ENCODE assay signal across 26 cellular contexts in genomic region chr3:123809597-123809996, GRCh38.
DNase-seq lines count a peak whose midpoint lies in the region; ATAC-seq and TF ChIP-seq lines count a peak whose summit lies in the region.
"Had no signal": no experiment of that assay in that cellular context is flagged by ENCODE, and none has a peak within 500 bp of the region (broad histone marks: within the 10 kb centered on the region; RNA-seq: fewer than 3 reads in every experiment).

No MANE protein-coding gene starts in this region.

- no peak overlapping the region for H3K4me2 ChIP-seq in osteoblast (ENCODE audit: insufficient read depth, low read length)

- H3K9me3 Mint-ChIP-seq in activated naive CD4-positive, alpha-beta T cell treated with anti-CD3 and anti-CD28 coated beads, Interleukin-2, amount 50 U/mL, for 72 hours, result no peaks in the 10 kb centered on the region
- H3K9me3 Mint-ChIP-seq: immature natural killer cell had no signal

- H3K9me3 ChIP-seq in osteoblast (ENCODE audit: low read depth, low read length), result no peaks in the 10 kb centered on the region
- H3K9me3 ChIP-seq: heart left ventricle, transverse colon had no signal

- H3K36me3 ChIP-seq in osteoblast (ENCODE audit: insufficient read depth, low read length), result peaks cover 47% of the 10 kb centered on the region
- H3K36me3 ChIP-seq: heart left ventricle, transverse colon had no signal

- no peaks in the 10 kb centered on the region for H3K36me3 Mint-ChIP-seq in activated naive CD4-positive, alpha-beta T cell treated with anti-CD3 and anti-CD28 coated beads, Interleukin-2, amount 50 U/mL, for 72 hours
- H3K36me3 Mint-ChIP-seq: immature natural killer cell had no signal

- H3K27me3 ChIP-seq in osteoblast (ENCODE audit: insufficient read depth, low read length), result no peaks in the 10 kb centered on the region
- H3K27me3 ChIP-seq: dorsolateral prefrontal cortex, heart left ventricle, transverse colon had no signal

- no peak overlapping the region for H2AFZ ChIP-seq in osteoblast (ENCODE audit: low read length)

- peaks cover 44% of the 10 kb centered on the region for H3K79me2 ChIP-seq in osteoblast (ENCODE audit: insufficient read depth, low read length)

- H3K4me3 ChIP-seq in osteoblast (ENCODE audit: insufficient read depth, low read length), result no peak overlapping the region
- H3K4me3 ChIP-seq: dorsolateral prefrontal cortex, heart left ventricle, lung, transverse colon had no signal

- H3K27ac ChIP-seq in osteoblast (ENCODE audit: low read depth, low read length), result peak overlapping the region; percentile 63
- H3K27ac ChIP-seq: dorsolateral prefrontal cortex, heart left ventricle, VCaP had no signal

- no peak for TF ChIP-seq CTCF in osteoblast (IDR thresholded peaks at IDR 0.05; ENCODE audit: extremely low read depth, low read depth, low read length)

- in situ Hi-C loops in G401 (cut with HindIII; ENCODE audit: low sequenced_read_pairs), result no loop called here

- H3K4me1 ChIP-seq in osteoblast (ENCODE audit: insufficient read depth, low read length), result peaks cover 27% of the 10 kb centered on the region

- DNase-seq in HT1080 (ENCODE audit: low read depth), result peak; percentile 88
- DNase-seq in astrocyte of the hippocampus (ENCODE audit: low read depth, low spot score), result peak; percentile 64
- peak; percentile 41 for DNase-seq in fibroblast of gingiva (ENCODE audit: low read depth)
- DNase-seq in osteoblast (ENCODE audit: insufficient read length, low spot score, missing footprints), result peak; percentile 85
- DNase-seq in DMS153 treated with DMSO at 0.1 percent for 48 hours (lab: John Stamatoyannopoulos, UW; ENCODE audit: unreplicated experiment), result no peak
- DNase-seq in activated naive CD4-positive, alpha-beta T cell treated with anti-CD3 and anti-CD28 coated beads, Interleukin-2, amount 50 U/mL, for 72 hours (ENCODE audit: low spot score in 2 of 2), result no peak
- no peak for DNase-seq in G401 (ENCODE audit: low spot score)
- DNase-seq: activated CD4-positive, alpha-beta T cell treated with anti-CD3 and anti-CD28 coated beads, Interleukin-2, amount 50 U/mL, for 48 hours; activated gamma-delta T cell treated with Interleukin-2 at 50 U/mL for 16 hours; activated T-cell treated with anti-CD3 and anti-CD28 coated beads for 4 hours; anterior cingulate cortex; COR-L47; dorsolateral prefrontal cortex; H7; heart left ventricle; immature natural killer cell; NCI-H2107; NCI-H526; stimulated activated CD4-positive, alpha-beta T cell treated with anti-CD3 and anti-CD28 coated beads, Interleukin-1b, Interleukin-23, amount 100 ng/mL, for 48 hours; stimulated activated naive CD4-positive, alpha-beta T cell; transverse colon had no signal

- no peaks in the 10 kb centered on the region for H4K20me1 ChIP-seq in osteoblast (ENCODE audit: insufficient read depth, low read length)

- no peak for ATAC-seq in GM21515 (IDR thresholded peaks at IDR 0.05; ENCODE audit: unreplicated experiment)
- no peak for ATAC-seq in activated naive CD4-positive, alpha-beta T cell treated with anti-CD3 and anti-CD28 coated beads, Interleukin-2, amount 50 U/mL, for 72 hours
- ATAC-seq: Right ventricle myocardium inferior had no signal

- H3K27ac Mint-ChIP-seq in activated naive CD4-positive, alpha-beta T cell treated with anti-CD3 and anti-CD28 coated beads, Interleukin-2, amount 50 U/mL, for 72 hours, result no peak overlapping the region
- H3K27ac Mint-ChIP-seq: B cell, immature natural killer cell had no signal

Comparison
In these comparisons a context has a peak if more than half of its experiments do, and no peak if none do; other contexts are left out.
1. DNase-seq: peak in HT1080 (single experiment), astrocyte of the hippocampus (single experiment), fibroblast of gingiva (single experiment) and osteoblast (single experiment); none in DMS153 treated with DMSO at 0.1 percent for 48 hours (single experiment), activated naive CD4-positive, alpha-beta T cell treated with anti-CD3 and anti-CD28 coated beads, Interleukin-2, amount 50 U/mL, for 72 hours (0 of 2) and G401 (single experiment).